In genomic region chr17:3718251-3718650, GRCh38 we compare ENCODE assay signal across 20 cellular contexts. TPM values are rescaled to one million over a fixed set of nuclear protein-coding genes. Genes with fewer than 3 reads are reported as not detected.
"Had no signal": no experiment of that assay in that cellular context is flagged by ENCODE, and none has a peak within 500 bp of the region (broad histone marks: within the 10 kb centered on the region; RNA-seq: fewer than 3 reads in every experiment).

No MANE protein-coding gene starts in this region.

- H3K4me3 ChIP-seq: hepatocyte, mucosa of descending colon, skin epidermis, tibial artery, uterus had no signal

- H3K27ac Mint-ChIP-seq: activated CD8-positive, alpha-beta memory T cell treated with anti-CD3 and anti-CD28 coated beads, Interleukin-2, amount 10 ng/mL, durations not matched to agents 7 days and 5 days; effector memory CD8-positive, alpha-beta T cell had no signal

- H3K27ac ChIP-seq: hepatocyte, skin epidermis, tibial artery, uterus had no signal

- H3K27me3 ChIP-seq: hepatocyte, tibial artery, uterus had no signal

- H3K27me3 Mint-ChIP-seq: activated CD8-positive, alpha-beta memory T cell treated with anti-CD3 and anti-CD28 coated beads, Interleukin-2, amount 10 ng/mL, durations not matched to agents 7 days and 5 days; effector memory CD8-positive, alpha-beta T cell; naive thymus-derived CD4-positive, alpha-beta T cell had no signal

- H3K9me3 Mint-ChIP-seq: activated T-cell treated with anti-CD3 and anti-CD28 coated beads, Interleukin-2, amount 50 U/mL, for 4 hours; effector memory CD8-positive, alpha-beta T cell had no signal

- H3K4me1 ChIP-seq: uterus had no signal

- FAIRE-seq: astrocyte, bronchial epithelial cell, keratinocyte, TTC549 had no signal

- H3K4me3 Mint-ChIP-seq: activated CD8-positive, alpha-beta memory T cell treated with anti-CD3 and anti-CD28 coated beads, Interleukin-2, amount 10 ng/mL, durations not matched to agents 7 days and 5 days; activated T-cell treated with anti-CD3 and anti-CD28 coated beads, Interleukin-2, amount 50 U/mL, for 4 hours; effector memory CD8-positive, alpha-beta T cell had no signal

- ATAC-seq: activated CD8-positive, alpha-beta memory T cell treated with anti-CD3 and anti-CD28 coated beads, Interleukin-2, amount 10 ng/mL, durations not matched to agents 7 days and 5 days; activated T-cell treated with anti-CD3 and anti-CD28 coated beads, Interleukin-2, amount 50 U/mL, for 4 hours; effector memory CD8-positive, alpha-beta T cell; left lobe of liver; mucosa of descending colon; naive thymus-derived CD4-positive, alpha-beta T cell had no signal

- DNase-seq: activated CD4-positive, CD25-positive, alpha-beta regulatory T cell; activated CD8-positive, alpha-beta memory T cell treated with anti-CD3 and anti-CD28 coated beads, Interleukin-2, amount 10 ng/mL, durations not matched to agents 7 days and 5 days; activated T-cell treated with anti-CD3 and anti-CD28 coated beads, Interleukin-2, amount 50 U/mL, for 4 hours; dermis blood vessel endothelial cell; effector memory CD8-positive, alpha-beta T cell; naive thymus-derived CD4-positive, alpha-beta T cell; nucleus accumbens; stimulated activated CD4-positive, alpha-beta T cell treated with anti-CD3 and anti-CD28 coated beads, Interleukin-4, amount 100 ng/mL, for 24 hours; stimulated activated naive CD4-positive, alpha-beta T cell; T-helper 2 cell; tibial artery; uterus had no signal

- H3K9me3 ChIP-seq: mucosa of descending colon, tibial artery, uterus had no signal

- H3K36me3 ChIP-seq: uterus had no signal

RNA-seq across cellular contexts. Expression of gene P2RX5, which starts 22.3 kb away (rescaled TPM):
- total RNA-seq: hepatocyte, left lobe of liver had no signal
